ENCODE assay signal across 11 cellular contexts in genomic region chr9:12674961-12675360, GRCh38. TPM values are rescaled to one million over a fixed set of nuclear protein-coding genes. Genes with fewer than 3 reads are reported as not detected.
"Had no signal": no experiment of that assay in that cellular context is flagged by ENCODE, and none has a peak within 500 bp of the region (broad histone marks: within the 10 kb centered on the region; RNA-seq: fewer than 3 reads in every experiment).

No MANE protein-coding gene starts in this region.

- H3K27me3 Mint-ChIP-seq: IgD-negative memory B cell had no signal

- H3K36me3 Mint-ChIP-seq: IgD-negative memory B cell had no signal

- ATAC-seq: HCT116 had no signal

- DNase-seq: GM23248, GOT3, H7, HFFc6, KBM-7 had no signal

- H3K9me3 Mint-ChIP-seq: HFFc6 had no signal

- H3K9ac ChIP-seq: GM23248, KMS-11 had no signal

- FAIRE-seq: HTR-8/SVneo had no signal

- H2AFZ ChIP-seq: GM23248 had no signal

- H3K27ac Mint-ChIP-seq: HFFc6, IgD-negative memory B cell had no signal

- H3K9me3 ChIP-seq: HAP-1 had no signal

- H3K36me3 ChIP-seq: HAP-1 had no signal

- H3K4me2 ChIP-seq: KMS-11 had no signal

- H3K4me1 Mint-ChIP-seq: IgD-negative memory B cell had no signal

- H3K4me3 ChIP-seq: GM23248, HAP-1 had no signal

- H3K4me3 Mint-ChIP-seq: HFFc6, IgD-negative memory B cell had no signal

- H3K27ac ChIP-seq: GM23248, KMS-11 had no signal

RNA-seq across cellular contexts. Expression of gene TYRP1, which starts 18.2 kb away (rescaled TPM):
- total RNA-seq: GM23248, HFFc6, HT-29 had no signal
- polyA plus RNA-seq: GM23248, IgD-negative memory B cell had no signal
